1 cellular context compared by ENCODE assay signal in genomic region chr11:36271794-36272409, GRCh38.
TF ChIP-seq lines count a peak whose summit lies in the region.

No MANE protein-coding gene starts in this region.

TF ChIP-seq in WTC11, 78 proteins besides CTCF, POLR2A, EP300 and RAD21 (continued from another document):
- TF ChIP-seq MYBL2 (CRISPR knock-in tag; IDR thresholded peaks at IDR 0.05), result no peak
- no peak for TF ChIP-seq NR2C2 (CRISPR knock-in tag; IDR thresholded peaks at IDR 0.05)
- no peak for TF ChIP-seq ZNF138 (CRISPR knock-in tag; conservative IDR thresholded peaks at IDR 0.05)
- TF ChIP-seq, protein P1, sequence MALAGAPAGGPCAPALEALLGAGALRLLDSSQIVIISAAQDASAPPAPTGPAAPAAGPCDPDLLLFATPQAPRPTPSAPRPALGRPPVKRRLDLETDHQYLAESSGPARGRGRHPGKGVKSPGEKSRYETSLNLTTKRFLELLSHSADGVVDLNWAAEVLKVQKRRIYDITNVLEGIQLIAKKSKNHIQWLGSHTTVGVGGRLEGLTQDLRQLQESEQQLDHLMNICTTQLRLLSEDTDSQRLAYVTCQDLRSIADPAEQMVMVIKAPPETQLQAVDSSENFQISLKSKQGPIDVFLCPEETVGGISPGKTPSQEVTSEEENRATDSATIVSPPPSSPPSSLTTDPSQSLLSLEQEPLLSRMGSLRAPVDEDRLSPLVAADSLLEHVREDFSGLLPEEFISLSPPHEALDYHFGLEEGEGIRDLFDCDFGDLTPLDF (CRISPR knock-in tag; IDR thresholded peaks at IDR 0.05), result no peak
- TF ChIP-seq TP53 (CRISPR knock-in tag; IDR thresholded peaks at IDR 0.05), result no peak
- no peak for TF ChIP-seq ZNF671 (CRISPR knock-in tag; IDR thresholded peaks at IDR 0.05)
- no peak for TF ChIP-seq ZBTB21 (CRISPR knock-in tag; IDR thresholded peaks at IDR 0.05; ENCODE audit: borderline replicate concordance)
- TF ChIP-seq IRF2 (CRISPR knock-in tag; IDR thresholded peaks at IDR 0.05; ENCODE audit: borderline replicate concordance, low read depth), result no peak
- TF ChIP-seq ERG (CRISPR knock-in tag; IDR thresholded peaks at IDR 0.05), result no peak
- no peak for TF ChIP-seq ZNF219 (CRISPR knock-in tag; IDR thresholded peaks at IDR 0.05; ENCODE audit: borderline replicate concordance)
